In the genomic region with DNA sequence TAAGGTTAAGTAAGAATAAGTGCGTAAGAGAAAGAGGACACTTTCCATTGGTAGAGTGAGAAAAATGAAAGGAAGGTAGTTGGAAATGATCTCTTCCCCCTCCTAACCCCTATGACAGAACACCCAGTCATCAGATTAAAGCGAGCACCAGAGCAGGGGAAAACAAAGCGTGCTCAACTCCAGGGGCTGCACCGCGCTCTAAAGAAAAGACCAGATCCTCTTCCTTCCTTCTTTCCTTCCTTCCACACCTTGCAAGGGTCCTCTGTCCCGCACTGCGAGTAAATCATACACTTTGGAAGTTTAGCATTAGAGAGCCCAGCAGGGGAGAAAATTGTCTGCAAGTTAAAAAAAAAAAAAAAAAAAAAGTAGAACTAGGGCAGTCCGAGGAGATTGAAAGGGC, we compare ENCODE assay signal across 17 cellular contexts. TPM values are rescaled to one million over a fixed set of nuclear protein-coding genes. Genes with fewer than 3 reads are reported as not detected.
DNase-seq lines count a peak whose midpoint lies in the region; ATAC-seq and TF ChIP-seq lines count a peak whose summit lies in the region.
"Had no signal": no experiment of that assay in that cellular context is flagged by ENCODE, and none has a peak within 500 bp of the region (broad histone marks: within the 10 kb centered on the region; RNA-seq: fewer than 3 reads in every experiment).

No MANE protein-coding gene starts in this region.

- H3K36me3 ChIP-seq in HUES64 (ENCODE audit: insufficient read depth, low read length): no peaks in the 10 kb centered on the region
- H3K36me3 ChIP-seq in WERI-Rb-1: no peaks in the 10 kb centered on the region
- no peaks in the 10 kb centered on the region for H3K36me3 ChIP-seq in smooth muscle cell (ENCODE audit: low read depth)
- H3K36me3 ChIP-seq: adrenal gland, sigmoid colon had no signal

- H3K9me3 ChIP-seq in HUES64 (ENCODE audit: insufficient read depth, low read depth, low read length) (no peaks in the 10 kb centered on the region), WERI-Rb-1 (ENCODE audit: severe bottlenecking) (no peaks in the 10 kb centered on the region), iPS-18c (ENCODE audit: control insufficient read depth, insufficient read depth, low read length) (no peaks in the 10 kb centered on the region), smooth muscle cell (replicated peaks; ENCODE audit: low read depth) (no peaks in the 10 kb centered on the region)
- H3K9me3 ChIP-seq: adrenal gland, sigmoid colon had no signal

- peak overlapping the region; percentile 81 for H3K4me3 ChIP-seq in HUES64 (ENCODE audit: low read length)
- H3K4me3 ChIP-seq in WERI-Rb-1 (ENCODE audit: low read depth, low read length): peak overlapping the region; percentile 69
- H3K4me3 ChIP-seq in iPS-18c (ENCODE audit: insufficient read depth, low read depth, low read length): peak overlapping the region; percentile 84
- peak overlapping the region; percentile 78 for H3K4me3 ChIP-seq in smooth muscle cell

- H3K9ac ChIP-seq in HUES64 (ENCODE audit: low read depth, low read length) (no peak overlapping the region), smooth muscle cell (ENCODE audit: low read depth) (no peak overlapping the region)

- no peak overlapping the region for H3K27ac ChIP-seq in HUES64 (ENCODE audit: low read depth, low read length)
- no peak overlapping the region for H3K27ac ChIP-seq in WERI-Rb-1
- H3K27ac ChIP-seq in smooth muscle cell (ENCODE audit: low read depth): no peak overlapping the region
- H3K27ac ChIP-seq: adrenal gland, HL-60, sigmoid colon had no signal

- DNase-seq in WERI-Rb-1 (no peak), smooth muscle cell (lab: John Stamatoyannopoulos, UW; ENCODE audit: unreplicated experiment) (no peak), T-helper 1 cell (no peak)
- DNase-seq: activated T-cell treated with anti-CD3 and anti-CD28 coated beads, Interleukin-2, amount 50 U/mL, for 48 hours; adrenal gland; effector CD4-positive, alpha-beta T cell; GF-D8; kidney glomerular epithelial cell; NCI-H2081 treated with DMSO at 0.1 percent for 48 hours; sigmoid colon; SW 1271 had no signal

- no peak for ATAC-seq in GM21367 (IDR thresholded peaks at IDR 0.05; ENCODE audit: unreplicated experiment)
- no peak for ATAC-seq in HG03095 (IDR thresholded peaks at IDR 0.05; ENCODE audit: unreplicated experiment)

- peaks cover 62% of the 10 kb centered on the region for H3K27me3 ChIP-seq in HUES64 (ENCODE audit: insufficient read depth, low read length)
- H3K27me3 ChIP-seq in WERI-Rb-1 (ENCODE audit: insufficient read depth, low read depth, severe bottlenecking): no peaks in the 10 kb centered on the region
- H3K27me3 ChIP-seq in smooth muscle cell (ENCODE audit: low read depth): peaks cover 7% of the 10 kb centered on the region

- H4K20me1 ChIP-seq in smooth muscle cell (ENCODE audit: low read depth): no peaks in the 10 kb centered on the region

- H3K79me2 ChIP-seq in smooth muscle cell (ENCODE audit: low read depth): no peaks in the 10 kb centered on the region

- H3F3A ChIP-seq in smooth muscle cell (ENCODE audit: low read depth): peaks cover 19% of the 10 kb centered on the region

- peak overlapping the region; percentile 86 for H2AFZ ChIP-seq in smooth muscle cell (ENCODE audit: low read depth)

- TF ChIP-seq CTCF in WERI-Rb-1 (IDR thresholded peaks at IDR 0.05; ENCODE audit: low read depth, low read length) (no peak), smooth muscle cell (IDR thresholded peaks at IDR 0.05; ENCODE audit: borderline replicate concordance, insufficient read depth, poor library complexity, severe bottlenecking) (no peak)

- WGBS in HUES64: 5% methylated on average over 8 of the region's 8 CpGs
- 7% methylated on average over 8 of the region's 8 CpGs for WGBS in smooth muscle cell (ENCODE audit: low lambda C conversion rate)

- H3K4me2 ChIP-seq in smooth muscle cell: peak overlapping the region; percentile 93

- H3K4me1 ChIP-seq in HUES64 (ENCODE audit: insufficient read depth, low read length): peaks cover 18% of the 10 kb centered on the region
- H3K4me1 ChIP-seq in smooth muscle cell (ENCODE audit: low read depth): peaks cover 9% of the 10 kb centered on the region
- H3K4me1 ChIP-seq: adrenal gland had no signal

RNA-seq across cellular contexts. Expression of gene CDH7, which starts 0.9 kb away (rescaled TPM):
- polyA plus RNA-seq in HUES64 (2013, experiment 1 of 2): 1.7 TPM
- polyA plus RNA-seq in HUES64 (2013, experiment 2 of 2): 2.8 TPM
- 8.2 and 18.2 TPM in 2 replicates for total RNA-seq in smooth muscle cell
- 9.9 and 16.5 TPM in 2 replicates for polyA plus RNA-seq in smooth muscle cell
- total RNA-seq: OCI-LY7, sigmoid colon had no signal
